ENCODE assay signal across 8 cellular contexts in genomic region chr3:66394261-66395249, GRCh38.
A peak's percentile ranks its signal among the peaks of the same experiment; 100 is the strongest.
DNase-seq lines count a peak whose midpoint lies in the region; ATAC-seq and TF ChIP-seq lines count a peak whose summit lies in the region.

No MANE protein-coding gene starts in this region.

- H2BK12ac ChIP-seq in mesenchymal stem cell (ENCODE audit: low read length in 2 of 2) = no peak overlapping the region

- WGBS in mesenchymal stem cell = 79% methylated on average over 14 of the region's 15 CpGs
- 78 to 83% methylated on average over 4 to 15 of the region's 15 CpGs for WGBS in transverse colon (ENCODE audit: low coverage in 1 of 2), 2 donors

- H3K4me1 ChIP-seq in mesenchymal stem cell (ENCODE audit: control insufficient read depth, insufficient read depth, low read depth, low read length) (peaks cover 36% of the 10 kb centered on the region), transverse colon (peaks cover 4 to 17% (median 9%) of the 10 kb centered on the region in 4 donors)

- no peak overlapping the region for H3K9ac ChIP-seq in mesenchymal stem cell (ENCODE audit: low read length)

- H2AFZ ChIP-seq in mesenchymal stem cell (ENCODE audit: low read depth, low read length) = no peak overlapping the region

- H3K23ac ChIP-seq in mesenchymal stem cell (ENCODE audit: low read length in 2 of 2) = no peak overlapping the region

- no peak for DNase-seq in activated naive CD4-positive, alpha-beta T cell treated with anti-CD3 and anti-CD28 coated beads, Interleukin-2, amount 50 U/mL, for 16 hours
- DNase-seq in astrocyte of the spinal cord (ENCODE audit: low read depth, low spot score) (peak; percentile 83), mesenchymal stem cell (peak; percentile 55), transverse colon (no peak), SK-N-DZ (ENCODE audit: low spot score) (no peak)

- peaks cover 32% of the 10 kb centered on the region for H3K79me1 ChIP-seq in mesenchymal stem cell (replicated peaks; ENCODE audit: low read length, poor library complexity, severe bottlenecking)

- H3K27me3 ChIP-seq in mesenchymal stem cell (ENCODE audit: control insufficient read depth in 1 of 2, insufficient read depth in 1 of 2, low read length in 2 of 2) (no peaks in the 10 kb centered on the region), transverse colon (no peaks in the 10 kb centered on the region)

- TF ChIP-seq POLR2A in transverse colon (IDR thresholded peaks at IDR 0.05) = no peak

- no peak overlapping the region for H3K4me2 ChIP-seq in mesenchymal stem cell (ENCODE audit: low read length, poor library complexity, severe bottlenecking)

- H2BK120ac ChIP-seq in mesenchymal stem cell (ENCODE audit: low read depth, low read length) = no peak overlapping the region

- in situ Hi-C loops in astrocyte of the spinal cord (cut with HindIII; ENCODE audit: low sequenced_read_pairs) (no loop called here), transverse colon (cut with MboI; ENCODE audit: low pct_ligation_motif_present in 1 of 4, low pct_unique_long_range_greater_than_20kb in 1 of 4, low sequenced_read_pairs in 3 of 4) (no loop called here)

- H3K36me3 ChIP-seq in mesenchymal stem cell (ENCODE audit: control insufficient read depth in 1 of 2, insufficient read depth in 2 of 2, low read depth in 1 of 2, low read length in 2 of 2) (peaks cover 48 to 53% of the 10 kb centered on the region in 2 experiments), transverse colon (peaks cover 0 to 32% (median 8%) of the 10 kb centered on the region in 4 donors)

- no peak overlapping the region for H2BK5ac ChIP-seq in mesenchymal stem cell (ENCODE audit: low read depth, low read length, poor library complexity, severe bottlenecking)

- H3K36me3 Mint-ChIP-seq in activated naive CD4-positive, alpha-beta T cell treated with anti-CD3 and anti-CD28 coated beads, Interleukin-2, amount 50 U/mL, for 24 hours = peaks cover 17% of the 10 kb centered on the region

- H3K4ac ChIP-seq in mesenchymal stem cell (ENCODE audit: low read depth in 1 of 2, low read length in 2 of 2) = no peak overlapping the region

- peak overlapping the region; percentile 53 for H4K91ac ChIP-seq in mesenchymal stem cell (ENCODE audit: low read length)

- peaks cover 51% of the 10 kb centered on the region for H3K4me1 Mint-ChIP-seq in activated naive CD4-positive, alpha-beta T cell treated with anti-CD3 and anti-CD28 coated beads, Interleukin-2, amount 50 U/mL, for 24 hours

- peak overlapping the region; percentile 19 for H3K27ac ChIP-seq in mesenchymal stem cell (ENCODE audit: low read length, poor library complexity, severe bottlenecking)
- peak overlapping the region; percentile 13 to 65 (median 32) for H3K27ac ChIP-seq in transverse colon

- TF ChIP-seq EP300 in transverse colon (IDR thresholded peaks at IDR 0.05; ENCODE audit: low read depth) = no peak

- peak overlapping the region; percentile 73 for H3K4me3 Mint-ChIP-seq in activated naive CD4-positive, alpha-beta T cell treated with anti-CD3 and anti-CD28 coated beads, Interleukin-2, amount 50 U/mL, for 24 hours

- H3K9me3 ChIP-seq in mesenchymal stem cell (ENCODE audit: control insufficient read depth, low read length) (no peaks in the 10 kb centered on the region), transverse colon (no peaks in the 10 kb centered on the region)

- H3K4me3 ChIP-seq in astrocyte of the spinal cord (ENCODE audit: low read depth, low read length) (no peak overlapping the region), mesenchymal stem cell (ENCODE audit: insufficient read depth in 1 of 2, low read depth in 1 of 2, low read length in 2 of 2) (no peak overlapping the region), transverse colon (no peak overlapping the region)

- peak overlapping the region; percentile 90 for H3K27ac Mint-ChIP-seq in activated naive CD4-positive, alpha-beta T cell treated with anti-CD3 and anti-CD28 coated beads, Interleukin-2, amount 50 U/mL, for 24 hours

- TF ChIP-seq CTCF in astrocyte of the spinal cord (IDR thresholded peaks at IDR 0.05; ENCODE audit: low read depth, low read length) (no peak), transverse colon (IDR thresholded peaks at IDR 0.05) (no peak)

- peak overlapping the region; percentile 69 for H2AK5ac ChIP-seq in mesenchymal stem cell (ENCODE audit: low read length, severe bottlenecking)

- no peak overlapping the region for H3K18ac ChIP-seq in mesenchymal stem cell (ENCODE audit: low read depth in 1 of 2, low read length in 2 of 2)

- no peak overlapping the region for H2BK15ac ChIP-seq in mesenchymal stem cell (ENCODE audit: low read depth, poor library complexity, severe bottlenecking)

- intact Hi-C loops in transverse colon (cut with DNase I; ENCODE audit: low total_unique reads) = no loop called here

- no peak overlapping the region for H3K14ac ChIP-seq in mesenchymal stem cell (ENCODE audit: low read length in 2 of 2)

- H3K27me3 Mint-ChIP-seq in activated naive CD4-positive, alpha-beta T cell treated with anti-CD3 and anti-CD28 coated beads, Interleukin-2, amount 50 U/mL, for 24 hours = no peaks in the 10 kb centered on the region

- no peaks in the 10 kb centered on the region for H3K9me3 Mint-ChIP-seq in activated naive CD4-positive, alpha-beta T cell treated with anti-CD3 and anti-CD28 coated beads, Interleukin-2, amount 50 U/mL, for 24 hours

- H4K8ac ChIP-seq in mesenchymal stem cell (ENCODE audit: low read length) = no peak overlapping the region

- ATAC-seq in HG03175 (IDR thresholded peaks at IDR 0.05; ENCODE audit: unreplicated experiment) (no peak), GM19452 (IDR thresholded peaks at IDR 0.05; ENCODE audit: unreplicated experiment) (no peak)

Comparison
In these comparisons a context has a peak if more than half of its experiments do, and no peak if none do; other contexts are left out.
1. DNase-seq: peak in astrocyte of the spinal cord (single experiment) and mesenchymal stem cell (single experiment); none in activated naive CD4-positive, alpha-beta T cell treated with anti-CD3 and anti-CD28 coated beads, Interleukin-2, amount 50 U/mL, for 16 hours (single experiment), transverse colon (single experiment) and SK-N-DZ (single experiment).